In genomic region chr20:62367483-62368302, GRCh38 we compare ENCODE assay signal across 6 cellular contexts. TPM values are rescaled to one million over a fixed set of nuclear protein-coding genes. Genes with fewer than 3 reads are reported as not detected.
A peak's percentile ranks its signal among the peaks of the same experiment; 100 is the strongest.
DNase-seq lines count a peak whose midpoint lies in the region; ATAC-seq and TF ChIP-seq lines count a peak whose summit lies in the region.

No MANE protein-coding gene starts in this region.

- H3K4me2 ChIP-seq in BLaER1 treated with 17β-estradiol and CSF1 and Interleukin-3, amounts not matched to agents 10 nM and 100 nM = peak overlapping the region; percentile 99 to 100 (median 99)

- H3K9ac ChIP-seq in BLaER1 treated with 17β-estradiol and CSF1 and Interleukin-3, amounts not matched to agents 10 nM and 100 nM = peak overlapping the region; percentile 40 to 87 (median 70); a peak in 18 of 22 replicates

- peaks cover 5 to 72% (median 39%) of the 10 kb centered on the region in 11 experiments; a peak in 20 of 22 replicates for H4K20me1 ChIP-seq in BLaER1 treated with 17β-estradiol and CSF1 and Interleukin-3, amounts not matched to agents 10 nM and 100 nM

- no peaks in the 10 kb centered on the region for H3K36me3 ChIP-seq in BLaER1 treated with 17β-estradiol and CSF1 and Interleukin-3, amounts not matched to agents 10 nM and 100 nM
- peaks cover 0 to 3% of the 10 kb centered on the region in 2 donors for H3K36me3 ChIP-seq in esophagus (ENCODE audit: control insufficient read depth in 2 of 2, insufficient read depth in 2 of 2, low read length in 1 of 2)

- H3K4me3 ChIP-seq in BLaER1 treated with 17β-estradiol and CSF1 and Interleukin-3, amounts not matched to agents 10 nM and 100 nM = peak overlapping the region; percentile 72 to 87 (median 80)
- H3K4me3 ChIP-seq in esophagus (ENCODE audit: low read depth in 1 of 2, low read length in 2 of 2) = peak overlapping the region; percentile 22 to 72

- WGBS in esophagus, 2 donors = 2 to 8% methylated on average over 38 to 53 of the region's 53 CpGs

- peaks cover 13% of the 10 kb centered on the region for H3K4me1 Mint-ChIP-seq in stimulated activated effector memory CD8-positive, alpha-beta T cell treated with anti-CD3 and anti-CD28 coated beads, Interleukin-12 subunit alpha, Interleukin-12 subunit beta, amount 100 ng/mL, for 72 hours

- H3K9me3 Mint-ChIP-seq in stimulated activated effector memory CD8-positive, alpha-beta T cell treated with anti-CD3 and anti-CD28 coated beads, Interleukin-12 subunit alpha, Interleukin-12 subunit beta, amount 100 ng/mL, for 72 hours = no peaks in the 10 kb centered on the region

- peaks cover 54 to 77% (median 74%) of the 10 kb centered on the region in 10 experiments for H3K4me1 ChIP-seq in BLaER1 treated with 17β-estradiol and CSF1 and Interleukin-3, amounts not matched to agents 10 nM and 100 nM
- H3K4me1 ChIP-seq in esophagus (ENCODE audit: control insufficient read depth in 2 of 2, insufficient read depth in 2 of 2, low read length in 1 of 2) = peaks cover 29 to 54% of the 10 kb centered on the region in 2 donors

- peak overlapping the region in 9 of 11 experiments; percentile 37 to 65 (median 52); a peak in 13 of 22 replicates for H3K27ac ChIP-seq in BLaER1 treated with 17β-estradiol and CSF1 and Interleukin-3, amounts not matched to agents 10 nM and 100 nM
- peak overlapping the region; percentile 74 to 78 for H3K27ac ChIP-seq in esophagus (ENCODE audit: low read depth in 2 of 2, low read length in 1 of 2)

- peak overlapping the region; percentile 73 for H3K4me3 Mint-ChIP-seq in stimulated activated effector memory CD8-positive, alpha-beta T cell treated with anti-CD3 and anti-CD28 coated beads, Interleukin-12 subunit alpha, Interleukin-12 subunit beta, amount 100 ng/mL, for 72 hours

- H3K27me3 ChIP-seq in BLaER1 treated with 17β-estradiol and CSF1 and Interleukin-3, amounts not matched to agents 10 nM and 100 nM = peaks cover 16 to 57% (median 44%) of the 10 kb centered on the region in 11 experiments
- H3K27me3 ChIP-seq in esophagus (ENCODE audit: control insufficient read depth in 1 of 2, insufficient read depth in 2 of 2, low read length in 2 of 2) = no peaks in the 10 kb centered on the region

- DNase-seq in NCI-H2227 treated with DMSO at 0.1 percent for 48 hours (lab: John Stamatoyannopoulos, UW) (peak; percentile 20), GM10266 (ENCODE audit: extremely low spot score) (no peak)
- DNase-seq in stimulated activated effector memory CD8-positive, alpha-beta T cell treated with anti-CD3 and anti-CD28 coated beads, Interleukin-12 subunit alpha, Interleukin-12 subunit beta, amount 100 ng/mL, for 72 hours (ENCODE audit: low spot score in 2 of 2) = no peak

- H3K36me3 Mint-ChIP-seq in stimulated activated effector memory CD8-positive, alpha-beta T cell treated with anti-CD3 and anti-CD28 coated beads, Interleukin-12 subunit alpha, Interleukin-12 subunit beta, amount 100 ng/mL, for 72 hours = no peaks in the 10 kb centered on the region

- TF ChIP-seq CTCF in GM10266 (IDR thresholded peaks at IDR 0.05; ENCODE audit: control insufficient read depth, insufficient read depth, low read depth, missing control alignments) = no peak

- H3K9me3 ChIP-seq in BLaER1 treated with 17β-estradiol and CSF1 and Interleukin-3, amounts not matched to agents 10 nM and 100 nM (replicated peaks in 1 of 11) = peaks cover 0 to 4% (median 3%) of the 10 kb centered on the region in 11 experiments; a peak in 7 of 22 replicates
- no peaks in the 10 kb centered on the region for H3K9me3 ChIP-seq in esophagus (ENCODE audit: control insufficient read depth in 2 of 2, insufficient read depth in 1 of 2, low read depth in 1 of 2, low read length in 1 of 2)

- no peak overlapping the region for H3K27ac Mint-ChIP-seq in stimulated activated effector memory CD8-positive, alpha-beta T cell treated with anti-CD3 and anti-CD28 coated beads, Interleukin-12 subunit alpha, Interleukin-12 subunit beta, amount 100 ng/mL, for 72 hours

- ATAC-seq in stimulated activated effector memory CD8-positive, alpha-beta T cell treated with anti-CD3 and anti-CD28 coated beads, Interleukin-12 subunit alpha, Interleukin-12 subunit beta, amount 100 ng/mL, for 72 hours = no peak
- ATAC-seq in HG03354 (IDR thresholded peaks at IDR 0.05; ENCODE audit: poor library complexity, severe bottlenecking, unreplicated experiment) = no peak

RNA-seq across cellular contexts. Expression of gene LAMA5, which starts 0.6 kb away (rescaled TPM):
- polyA plus RNA-seq in esophagus = 100 to 1,000 TPM in 1 of 2 donors, 10 to 100 TPM in 1; 79.9 to 329 TPM

RNA-seq across cellular contexts. Expression of gene RPS21, which starts 19.2 kb away (rescaled TPM):
- 1,000 to 10,000 TPM; 4,370 to 5,155 TPM for polyA plus RNA-seq in esophagus

RNA-seq across cellular contexts. Expression of gene CABLES2, which starts 39.4 kb away (rescaled TPM):
- 1 to 10 TPM; 1.6 to 2.4 TPM for polyA plus RNA-seq in esophagus

RNA-seq across cellular contexts. Expression of gene RBBP8NL, which starts 59.6 kb away (rescaled TPM):
- polyA plus RNA-seq in esophagus = 10 to 100 TPM in 1 of 2 donors, 1 to 10 TPM in 1; 4.0 to 16.8 TPM
